ENCODE assay signal across 21 cellular contexts in the genomic region with DNA sequence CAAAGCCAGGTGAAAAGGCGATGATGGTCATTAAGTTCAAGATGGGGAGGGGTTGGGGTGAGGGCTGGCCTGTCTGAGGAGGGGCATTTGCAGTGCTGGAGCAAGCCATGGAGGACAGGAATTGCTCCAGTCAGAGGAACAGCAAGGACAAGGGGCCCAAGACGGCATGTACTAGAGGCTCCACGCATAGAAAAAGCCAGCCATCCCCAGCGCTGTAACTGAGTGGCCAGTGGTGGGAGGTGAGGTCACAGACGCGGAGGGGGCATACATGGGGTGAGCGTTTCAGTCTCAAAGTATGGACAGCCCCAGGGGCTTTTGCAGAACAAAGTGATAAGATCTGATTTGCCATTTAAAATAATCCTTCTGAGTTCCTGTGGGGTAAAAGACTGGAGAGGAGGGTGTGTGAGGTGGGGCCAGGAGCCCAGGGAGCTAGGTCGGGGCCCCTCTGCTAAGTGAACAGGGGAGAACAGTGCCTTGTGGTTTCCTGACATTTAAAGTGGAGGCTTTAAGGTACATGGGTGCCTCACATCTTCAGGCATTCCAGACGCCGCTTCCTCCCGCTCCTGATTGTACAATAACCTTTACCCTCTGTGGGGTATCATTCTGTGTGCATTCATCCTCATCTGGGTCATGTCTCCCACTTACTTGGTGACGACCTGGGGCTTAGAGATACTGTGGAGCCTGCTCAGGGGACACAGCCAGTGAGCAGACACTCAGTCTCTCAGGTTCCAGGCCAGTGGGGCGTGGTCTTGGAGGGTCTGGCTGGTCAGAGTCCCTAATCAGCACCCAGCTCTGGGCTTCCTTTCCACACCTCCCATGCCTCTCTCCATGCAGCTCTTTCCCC.
DNase-seq lines count a peak whose midpoint lies in the region; ATAC-seq and TF ChIP-seq lines count a peak whose summit lies in the region.
"Had no signal": no experiment of that assay in that cellular context is flagged by ENCODE, and none has a peak within 500 bp of the region (broad histone marks: within the 10 kb centered on the region; RNA-seq: fewer than 3 reads in every experiment).

No MANE protein-coding gene starts in this region.

- H2BK5ac ChIP-seq in trophoblast cell (ENCODE audit: low read depth, low read length, poor library complexity), result no peak overlapping the region

- no peak overlapping the region for H3K4ac ChIP-seq in trophoblast cell (ENCODE audit: low read depth, low read length)

- no peak overlapping the region for H3K9ac ChIP-seq in trophoblast cell (ENCODE audit: low read length)
- H3K9ac ChIP-seq: GM23248 had no signal

- H3K27ac ChIP-seq in trophoblast cell (ENCODE audit: low read depth, low read length) (peak overlapping the region; percentile 5), brain microvascular endothelial cell (no peak overlapping the region)
- H3K27ac ChIP-seq: GM23248, PC-9, SJSA1 had no signal

- H4K91ac ChIP-seq in trophoblast cell (ENCODE audit: low read depth, low read length), result no peak overlapping the region

- H2BK12ac ChIP-seq in trophoblast cell (ENCODE audit: low read length), result no peak overlapping the region

- no peak overlapping the region for H3K27ac Mint-ChIP-seq in activated CD8-positive, alpha-beta memory T cell treated with anti-CD3 and anti-CD28 coated beads, Interleukin-2, amount 10 ng/mL, durations not matched to agents 7 days and 5 days
- H3K27ac Mint-ChIP-seq in stimulated activated naive B cell treated with anti-CD40 and anti-IgM and Interleukin-4, amounts not matched to agents 10 μg/mL and 1 μg/mL and 100 μg/mL, for 72 hours, result no peak overlapping the region
- H3K27ac Mint-ChIP-seq: CD4-positive, CD25-positive, alpha-beta regulatory T cell had no signal

- CTCF ChIA-PET in activated CD8-positive, alpha-beta memory T cell treated with anti-CD3 and anti-CD28 coated beads, Interleukin-2, amount 10 ng/mL, durations not matched to agents 7 days and 5 days (lab: Charles Lee), result interaction anchor here (1.7 kb wide), 1 partner anchor 517 kb away, joined by 5 read pairs; no protein-coding TSS in a partner anchor

- peak; percentile 48 for DNase-seq in activated CD8-positive, alpha-beta memory T cell treated with anti-CD3 and anti-CD28 coated beads for 24 hours
- no peak for DNase-seq in activated CD8-positive, alpha-beta memory T cell treated with anti-CD3 and anti-CD28 coated beads, Interleukin-2, amount 10 ng/mL, durations not matched to agents 7 days and 5 days
- DNase-seq in ecto neural progenitor cell (ENCODE audit: low spot score) (peak; percentile 38), trophoblast cell (no peak), ureter (ENCODE audit: low spot score) (peak; percentile 29), brain microvascular endothelial cell (no peak)
- DNase-seq in stimulated activated naive B cell treated with anti-CD40 and anti-IgM and Interleukin-4, amounts not matched to agents 10 μg/mL and 1 μg/mL and 100 μg/mL, for 72 hours, result no peak
- DNase-seq in stimulated activated naive CD8-positive, alpha-beta T cell treated with anti-CD3 and anti-CD28 coated beads, Interleukin-15, Interleukin-2, amounts not matched to agents 100 U/mL and 50 U/mL, for 24 hours, result no peak
- DNase-seq: ACHN; BE2C; CD4-positive, CD25-positive, alpha-beta regulatory T cell; DMS153; DND-41; GM23248; HCEC 1CT; KBM-7; NCI-H2029; NCI-H2227 treated with DMSO at 0.1 percent for 48 hours; PC-9 had no signal

- no peaks in the 10 kb centered on the region for H3K79me2 ChIP-seq in trophoblast cell (ENCODE audit: control insufficient read depth, insufficient read depth, low read length, poor library complexity)

- H3K4me3 ChIP-seq in trophoblast cell (ENCODE audit: low read depth, low read length), result no peak overlapping the region
- H3K4me3 ChIP-seq in brain microvascular endothelial cell (ENCODE audit: low read depth, low read length), result no peak overlapping the region
- H3K4me3 ChIP-seq: GM23248, PC-9, SJSA1 had no signal

- H3K4me1 Mint-ChIP-seq in activated CD8-positive, alpha-beta memory T cell treated with anti-CD3 and anti-CD28 coated beads, Interleukin-2, amount 10 ng/mL, durations not matched to agents 7 days and 5 days, result no peaks in the 10 kb centered on the region
- H3K4me1 Mint-ChIP-seq in stimulated activated naive B cell treated with anti-CD40 and anti-IgM and Interleukin-4, amounts not matched to agents 10 μg/mL and 1 μg/mL and 100 μg/mL, for 72 hours, result peaks cover 3 to 8% of the 10 kb centered on the region in 2 donors
- H3K4me1 Mint-ChIP-seq: CD4-positive, CD25-positive, alpha-beta regulatory T cell had no signal

- no peaks in the 10 kb centered on the region for H3K27me3 ChIP-seq in trophoblast cell (ENCODE audit: insufficient read depth, low read length)
- no peaks in the 10 kb centered on the region for H3K27me3 ChIP-seq in brain microvascular endothelial cell (replicated peaks)
- H3K27me3 ChIP-seq: SJSA1 had no signal

- H3K9me3 ChIP-seq in trophoblast cell (ENCODE audit: insufficient read depth, low read depth, low read length), result no peaks in the 10 kb centered on the region
- H3K9me3 ChIP-seq: BE2C, SJSA1 had no signal

- H3K4me1 ChIP-seq in trophoblast cell (ENCODE audit: control insufficient read depth in 1 of 2, insufficient read depth in 2 of 2, low read length in 2 of 2), result peaks cover 5 to 8% of the 10 kb centered on the region in 2 experiments
- H3K4me1 ChIP-seq: BE2C had no signal

- H2BK120ac ChIP-seq in trophoblast cell (ENCODE audit: insufficient read depth, low read length, poor library complexity), result no peak overlapping the region

- H2AK5ac ChIP-seq in trophoblast cell (ENCODE audit: low read length), result no peak overlapping the region

- H3K23ac ChIP-seq in trophoblast cell (ENCODE audit: low read length), result no peak overlapping the region

- no peak overlapping the region for H4K8ac ChIP-seq in trophoblast cell (ENCODE audit: low read depth, low read length)

- H3K36me3 ChIP-seq in trophoblast cell (ENCODE audit: control insufficient read depth in 1 of 2, insufficient read depth in 2 of 2, low read length in 2 of 2), result no peaks in the 10 kb centered on the region
- H3K36me3 ChIP-seq in brain microvascular endothelial cell (replicated peaks), result no peaks in the 10 kb centered on the region
- H3K36me3 ChIP-seq: BE2C, SJSA1 had no signal

- peaks cover 2% of the 10 kb centered on the region for H3K27me3 Mint-ChIP-seq in activated CD8-positive, alpha-beta memory T cell treated with anti-CD3 and anti-CD28 coated beads, Interleukin-2, amount 10 ng/mL, durations not matched to agents 7 days and 5 days
- peaks cover 10 to 20% of the 10 kb centered on the region in 2 donors for H3K27me3 Mint-ChIP-seq in stimulated activated naive B cell treated with anti-CD40 and anti-IgM and Interleukin-4, amounts not matched to agents 10 μg/mL and 1 μg/mL and 100 μg/mL, for 72 hours

- no peak for ATAC-seq in activated CD8-positive, alpha-beta memory T cell treated with anti-CD3 and anti-CD28 coated beads, Interleukin-2, amount 10 ng/mL, durations not matched to agents 7 days and 5 days
- ATAC-seq in stimulated activated naive B cell treated with anti-CD40 and anti-IgM and Interleukin-4, amounts not matched to agents 10 μg/mL and 1 μg/mL and 100 μg/mL, for 72 hours (replicated peaks), result no peak
- no peak for ATAC-seq in stimulated activated naive CD8-positive, alpha-beta T cell treated with anti-CD3 and anti-CD28 coated beads, Interleukin-15, Interleukin-2, amounts not matched to agents 100 U/mL and 50 U/mL, for 24 hours
- ATAC-seq: Right ventricle myocardium inferior had no signal

- no peak overlapping the region for H3K18ac ChIP-seq in trophoblast cell (ENCODE audit: low read length)

- no peak overlapping the region for H2AFZ ChIP-seq in trophoblast cell (ENCODE audit: insufficient read depth, low read length, poor library complexity)
- H2AFZ ChIP-seq: GM23248, PC-9 had no signal

- H3K79me1 ChIP-seq in trophoblast cell (ENCODE audit: low read length), result peaks cover 2% of the 10 kb centered on the region

- no peak overlapping the region for H3K4me3 Mint-ChIP-seq in activated CD8-positive, alpha-beta memory T cell treated with anti-CD3 and anti-CD28 coated beads, Interleukin-2, amount 10 ng/mL, durations not matched to agents 7 days and 5 days
- no peak overlapping the region for H3K4me3 Mint-ChIP-seq in stimulated activated naive B cell treated with anti-CD40 and anti-IgM and Interleukin-4, amounts not matched to agents 10 μg/mL and 1 μg/mL and 100 μg/mL, for 72 hours
- H3K4me3 Mint-ChIP-seq: CD4-positive, CD25-positive, alpha-beta regulatory T cell had no signal

- no peak overlapping the region for H4K12ac ChIP-seq in trophoblast cell (ENCODE audit: low read depth, low read length)

- H3K9me3 Mint-ChIP-seq in activated CD8-positive, alpha-beta memory T cell treated with anti-CD3 and anti-CD28 coated beads, Interleukin-2, amount 10 ng/mL, durations not matched to agents 7 days and 5 days (ENCODE audit: low read depth), result no peaks in the 10 kb centered on the region
- H3K9me3 Mint-ChIP-seq in stimulated activated naive B cell treated with anti-CD40 and anti-IgM and Interleukin-4, amounts not matched to agents 10 μg/mL and 1 μg/mL and 100 μg/mL, for 72 hours, result no peaks in the 10 kb centered on the region
- H3K9me3 Mint-ChIP-seq: CD4-positive, CD25-positive, alpha-beta regulatory T cell had no signal

- H3K14ac ChIP-seq in trophoblast cell (ENCODE audit: low read length), result no peak overlapping the region

- H3K36me3 Mint-ChIP-seq in activated CD8-positive, alpha-beta memory T cell treated with anti-CD3 and anti-CD28 coated beads, Interleukin-2, amount 10 ng/mL, durations not matched to agents 7 days and 5 days, result no peaks in the 10 kb centered on the region
- H3K36me3 Mint-ChIP-seq in stimulated activated naive B cell treated with anti-CD40 and anti-IgM and Interleukin-4, amounts not matched to agents 10 μg/mL and 1 μg/mL and 100 μg/mL, for 72 hours, result peaks cover 0 to 2% of the 10 kb centered on the region in 2 donors
- H3K36me3 Mint-ChIP-seq: CD4-positive, CD25-positive, alpha-beta regulatory T cell had no signal

- in situ Hi-C loops in brain microvascular endothelial cell (cut with HindIII; ENCODE audit: low pct_ligation_motif_present, low sequenced_read_pairs), result no loop called here

- WGBS in trophoblast cell (ENCODE audit: extremely low coverage, insufficient coverage, insufficient read length), result no CpG with 5 or more reads among the region's 13 CpGs

- H3K4me2 ChIP-seq in trophoblast cell (ENCODE audit: low read length), result no peak overlapping the region
- H3K4me2 ChIP-seq: PC-9 had no signal

- no peak for TF ChIP-seq CTCF in brain microvascular endothelial cell (IDR thresholded peaks at IDR 0.05; ENCODE audit: low read depth, low read length, missing control alignments)

Comparison
In these comparisons a context has a peak if more than half of its experiments do, and no peak if none do; other contexts are left out.
1. DNase-seq: peak in activated CD8-positive, alpha-beta memory T cell treated with anti-CD3 and anti-CD28 coated beads for 24 hours (single experiment), ecto neural progenitor cell (single experiment) and ureter (single experiment); none in activated CD8-positive, alpha-beta memory T cell treated with anti-CD3 and anti-CD28 coated beads, Interleukin-2, amount 10 ng/mL, durations not matched to agents 7 days and 5 days (single experiment), trophoblast cell (0 of 2), brain microvascular endothelial cell (single experiment), stimulated activated naive B cell treated with anti-CD40 and anti-IgM and Interleukin-4, amounts not matched to agents 10 μg/mL and 1 μg/mL and 100 μg/mL, for 72 hours (single experiment) and stimulated activated naive CD8-positive, alpha-beta T cell treated with anti-CD3 and anti-CD28 coated beads, Interleukin-15, Interleukin-2, amounts not matched to agents 100 U/mL and 50 U/mL, for 24 hours (single experiment).